ENCODE assay signal across 14 cellular contexts in genomic region chr5:172956936-172957335, GRCh38. TPM values are rescaled to one million over a fixed set of nuclear protein-coding genes. Genes with fewer than 3 reads are reported as not detected.
DNase-seq lines count a peak whose midpoint lies in the region; ATAC-seq and TF ChIP-seq lines count a peak whose summit lies in the region.
"Had no signal": no experiment of that assay in that cellular context is flagged by ENCODE, and none has a peak within 500 bp of the region (broad histone marks: within the 10 kb centered on the region; RNA-seq: fewer than 3 reads in every experiment).

No MANE protein-coding gene starts in this region.

- H3K9me3 Mint-ChIP-seq in central memory CD8-positive, alpha-beta T cell: no peaks in the 10 kb centered on the region
- no peaks in the 10 kb centered on the region for H3K9me3 Mint-ChIP-seq in naive thymus-derived CD8-positive, alpha-beta T cell
- H3K9me3 Mint-ChIP-seq: activated T-cell treated with anti-CD3 and anti-CD28 coated beads, Interleukin-2, amount 50 U/mL, for 72 hours had no signal

- no peaks in the 10 kb centered on the region for H3K27me3 Mint-ChIP-seq in central memory CD8-positive, alpha-beta T cell
- no peaks in the 10 kb centered on the region for H3K27me3 Mint-ChIP-seq in naive thymus-derived CD8-positive, alpha-beta T cell

- peaks cover 22% of the 10 kb centered on the region for H3K36me3 Mint-ChIP-seq in central memory CD8-positive, alpha-beta T cell (ENCODE audit: insufficient read depth)
- peaks cover 0 to 6% (median 0%) of the 10 kb centered on the region in 3 donors for H3K36me3 Mint-ChIP-seq in naive thymus-derived CD8-positive, alpha-beta T cell

- H3K4me3 Mint-ChIP-seq in central memory CD8-positive, alpha-beta T cell: peak overlapping the region; percentile 26
- H3K4me3 Mint-ChIP-seq in naive thymus-derived CD8-positive, alpha-beta T cell: peak overlapping the region in 6 of 10 donors; percentile 50 to 98 (median 70)

- H3K4me1 Mint-ChIP-seq in central memory CD8-positive, alpha-beta T cell: peaks cover 27% of the 10 kb centered on the region
- peaks cover 27 to 54% (median 37%) of the 10 kb centered on the region in 4 donors for H3K4me1 Mint-ChIP-seq in naive thymus-derived CD8-positive, alpha-beta T cell

- peak; percentile 50 for DNase-seq in AG10803 (ENCODE audit: low read depth)
- peak; percentile 50 to 59 for DNase-seq in Kasumi-1 (lab: John Stamatoyannopoulos, UW)
- DNase-seq in central memory CD8-positive, alpha-beta T cell (ENCODE audit: low spot score in 2 of 2): no peak
- DNase-seq in naive thymus-derived CD8-positive, alpha-beta T cell: peak in 1 of 10 donors; percentile 20
- DNase-seq in NCI-H748 (lab: John Stamatoyannopoulos, UW; ENCODE audit: unreplicated experiment): no peak
- no peak for DNase-seq in ecto neural progenitor cell (ENCODE audit: low spot score)
- no peak for DNase-seq in SKM-1 treated with dmso at 0.1 percent for 144 hours (lab: John Stamatoyannopoulos, UW; ENCODE audit: unreplicated experiment)
- DNase-seq: activated T-cell treated with anti-CD3 and anti-CD28 coated beads, Interleukin-2, amount 50 U/mL, for 72 hours; GOT3; NCI-H1048; NCI-H82 had no signal

- no peak for TF ChIP-seq CTCF in AG10803 (conservative IDR thresholded peaks at IDR 0.05; ENCODE audit: low read length)

- H3K4me3 ChIP-seq in AG10803 (ENCODE audit: low read length): no peak overlapping the region
- H3K4me3 ChIP-seq: hepatocyte, prostate gland had no signal

- H3K27ac Mint-ChIP-seq in central memory CD8-positive, alpha-beta T cell (ENCODE audit: low read depth): no peak overlapping the region
- peak overlapping the region in 8 of 10 donors; percentile 1 to 86 (median 24) for H3K27ac Mint-ChIP-seq in naive thymus-derived CD8-positive, alpha-beta T cell
- H3K27ac Mint-ChIP-seq: activated T-cell treated with anti-CD3 and anti-CD28 coated beads, Interleukin-2, amount 50 U/mL, for 72 hours had no signal

- POLR2A ChIA-PET in naive thymus-derived CD8-positive, alpha-beta T cell (lab: Charles Lee): interaction anchor here (0.7 kb wide), 1 partner anchor 85 kb away, joined by 3 read pairs; no protein-coding TSS in a partner anchor

- ATAC-seq in central memory CD8-positive, alpha-beta T cell (replicated peaks; ENCODE audit: extremely low read depth, poor library complexity, severe bottlenecking): no peak
- ATAC-seq in naive thymus-derived CD8-positive, alpha-beta T cell: no peak
- ATAC-seq in GM18498 (IDR thresholded peaks at IDR 0.05; ENCODE audit: unreplicated experiment): no peak
- ATAC-seq: activated T-cell treated with anti-CD3 and anti-CD28 coated beads, Interleukin-2, amount 50 U/mL, for 72 hours had no signal

RNA-seq across cellular contexts. Expression of gene RPL26L1, which starts 2.3 kb away (rescaled TPM):
- 10 to 100 TPM; 15.7 to 16.5 TPM for total RNA-seq in naive thymus-derived CD8-positive, alpha-beta T cell
- polyA plus RNA-seq in naive thymus-derived CD8-positive, alpha-beta T cell: 10 to 100 TPM; 38.2 to 42.1 (median 40.3) TPM

RNA-seq across cellular contexts. Expression of gene ATP6V0E1, which starts 26.6 kb away (rescaled TPM):
- 100 to 1,000 TPM; 141 to 150 TPM for total RNA-seq in naive thymus-derived CD8-positive, alpha-beta T cell
- 100 to 1,000 TPM; 411 to 532 (median 494) TPM for polyA plus RNA-seq in naive thymus-derived CD8-positive, alpha-beta T cell

Comparison
In these comparisons a context has a peak if more than half of its experiments do, and no peak if none do; other contexts are left out.
1. DNase-seq: peak in AG10803 (single experiment) and Kasumi-1 (2 of 2); none in central memory CD8-positive, alpha-beta T cell (0 of 2), NCI-H748 (single experiment), ecto neural progenitor cell (single experiment) and SKM-1 treated with dmso at 0.1 percent for 144 hours (single experiment).